In the genomic region with DNA sequence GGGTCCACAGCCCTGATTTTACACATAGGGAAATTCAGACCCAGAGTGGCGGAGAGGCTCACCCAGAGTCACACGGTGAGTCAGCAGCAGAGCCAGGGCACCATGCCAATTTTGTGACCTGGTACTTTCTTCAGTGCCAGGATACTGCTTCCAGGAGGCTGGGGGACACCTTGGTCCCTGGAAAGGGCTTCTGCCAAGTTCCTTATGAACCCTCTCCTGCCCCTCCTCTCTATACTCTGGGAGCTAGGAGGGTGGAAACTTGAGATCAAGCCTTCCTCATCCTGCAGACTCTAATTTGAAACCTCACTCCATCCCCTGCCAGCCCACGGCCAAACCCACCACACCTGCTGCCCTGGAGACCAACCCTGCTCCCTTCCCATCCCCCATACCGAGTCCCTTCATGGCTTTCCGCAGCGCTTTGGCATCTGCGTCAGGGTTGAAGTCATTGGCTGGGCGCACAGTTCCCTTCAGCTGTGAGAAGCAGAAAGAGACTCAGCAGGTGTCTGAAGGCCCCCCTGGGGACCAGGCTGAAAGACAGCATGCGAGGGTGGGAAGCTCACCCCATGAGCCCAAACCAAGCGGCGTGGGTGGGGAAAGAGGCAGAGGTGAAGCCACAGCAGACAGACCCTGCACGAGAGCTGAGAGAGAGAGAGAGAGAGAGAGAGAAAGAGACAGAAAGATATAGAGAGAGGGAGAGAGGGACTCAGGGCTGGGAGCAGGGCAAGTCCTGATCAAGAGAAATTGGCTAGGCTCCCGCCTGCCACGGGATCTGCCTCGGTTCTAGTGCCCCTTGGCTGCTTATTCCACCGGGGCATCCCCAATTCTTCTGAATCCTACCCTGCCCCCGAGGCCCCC, we compare ENCODE assay signal across 1 cellular context.
TF ChIP-seq lines count a peak whose summit lies in the region.

No MANE protein-coding gene starts in this region.

TF ChIP-seq in HCT116, 20 proteins besides CTCF, POLR2A, EP300 and RAD21 (continued from another document):
- TF ChIP-seq, protein P1, sequence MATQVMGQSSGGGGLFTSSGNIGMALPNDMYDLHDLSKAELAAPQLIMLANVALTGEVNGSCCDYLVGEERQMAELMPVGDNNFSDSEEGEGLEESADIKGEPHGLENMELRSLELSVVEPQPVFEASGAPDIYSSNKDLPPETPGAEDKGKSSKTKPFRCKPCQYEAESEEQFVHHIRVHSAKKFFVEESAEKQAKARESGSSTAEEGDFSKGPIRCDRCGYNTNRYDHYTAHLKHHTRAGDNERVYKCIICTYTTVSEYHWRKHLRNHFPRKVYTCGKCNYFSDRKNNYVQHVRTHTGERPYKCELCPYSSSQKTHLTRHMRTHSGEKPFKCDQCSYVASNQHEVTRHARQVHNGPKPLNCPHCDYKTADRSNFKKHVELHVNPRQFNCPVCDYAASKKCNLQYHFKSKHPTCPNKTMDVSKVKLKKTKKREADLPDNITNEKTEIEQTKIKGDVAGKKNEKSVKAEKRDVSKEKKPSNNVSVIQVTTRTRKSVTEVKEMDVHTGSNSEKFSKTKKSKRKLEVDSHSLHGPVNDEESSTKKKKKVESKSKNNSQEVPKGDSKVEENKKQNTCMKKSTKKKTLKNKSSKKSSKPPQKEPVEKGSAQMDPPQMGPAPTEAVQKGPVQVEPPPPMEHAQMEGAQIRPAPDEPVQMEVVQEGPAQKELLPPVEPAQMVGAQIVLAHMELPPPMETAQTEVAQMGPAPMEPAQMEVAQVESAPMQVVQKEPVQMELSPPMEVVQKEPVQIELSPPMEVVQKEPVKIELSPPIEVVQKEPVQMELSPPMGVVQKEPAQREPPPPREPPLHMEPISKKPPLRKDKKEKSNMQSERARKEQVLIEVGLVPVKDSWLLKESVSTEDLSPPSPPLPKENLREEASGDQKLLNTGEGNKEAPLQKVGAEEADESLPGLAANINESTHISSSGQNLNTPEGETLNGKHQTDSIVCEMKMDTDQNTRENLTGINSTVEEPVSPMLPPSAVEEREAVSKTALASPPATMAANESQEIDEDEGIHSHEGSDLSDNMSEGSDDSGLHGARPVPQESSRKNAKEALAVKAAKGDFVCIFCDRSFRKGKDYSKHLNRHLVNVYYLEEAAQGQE (IDR thresholded peaks at IDR 0.05; ENCODE audit: low read depth), result no peak
- TF ChIP-seq TCF7L2 (IDR thresholded peaks at IDR 0.05; ENCODE audit: borderline replicate concordance, extremely low read depth, insufficient read depth, insufficient read length), result no peak
- no peak for TF ChIP-seq ZNF274 (IDR thresholded peaks at IDR 0.05; ENCODE audit: low read depth, low read length)
- TF ChIP-seq CBX3 (IDR thresholded peaks at IDR 0.05; ENCODE audit: low read depth), result no peak
- TF ChIP-seq, protein P2, sequence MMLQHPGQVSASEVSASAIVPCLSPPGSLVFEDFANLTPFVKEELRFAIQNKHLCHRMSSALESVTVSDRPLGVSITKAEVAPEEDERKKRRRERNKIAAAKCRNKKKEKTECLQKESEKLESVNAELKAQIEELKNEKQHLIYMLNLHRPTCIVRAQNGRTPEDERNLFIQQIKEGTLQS (IDR thresholded peaks at IDR 0.05), result no peak
- no peak for TF ChIP-seq POLR2AphosphoS5 (IDR thresholded peaks at IDR 0.05; ENCODE audit: low read depth, low read length)
- no peak for TF ChIP-seq CEBPB (IDR thresholded peaks at IDR 0.05; ENCODE audit: low read depth)
